Comparison of ENCODE assay signal across 19 cellular contexts in genomic region chr2:6966541-6966940, GRCh38. TPM values are rescaled to one million over a fixed set of nuclear protein-coding genes. Genes with fewer than 3 reads are reported as not detected.
DNase-seq lines count a peak whose midpoint lies in the region; ATAC-seq and TF ChIP-seq lines count a peak whose summit lies in the region.
"Had no signal": no experiment of that assay in that cellular context is flagged by ENCODE, and none has a peak within 500 bp of the region (broad histone marks: within the 10 kb centered on the region; RNA-seq: fewer than 3 reads in every experiment).

No MANE protein-coding gene starts in this region.

- no peaks in the 10 kb centered on the region for H3K27me3 ChIP-seq in DND-41 (ENCODE audit: insufficient read depth, low read length, poor library complexity)

- no peak for TF ChIP-seq CTCF in DND-41 (IDR thresholded peaks at IDR 0.05; ENCODE audit: borderline replicate concordance, extremely low read depth, low read length, poor library complexity, severe bottlenecking)
- TF ChIP-seq CTCF in osteocyte (IDR thresholded peaks at IDR 0.05), result no peak

- H3K36me3 ChIP-seq in DND-41 (ENCODE audit: insufficient read depth, low read length), result peaks cover 86% of the 10 kb centered on the region

- H3K4me2 ChIP-seq in DND-41 (ENCODE audit: insufficient read depth, low read length), result no peak overlapping the region
- H3K4me2 ChIP-seq: A549 had no signal

- intact Hi-C loops in activated T-helper 1 cell treated with anti-CD3 and anti-CD28 coated beads, Interleukin-12 subunit alpha, Interleukin-12 subunit beta, Interleukin-2, Interleukin-4 antibody, amounts not matched to agents 30 ng/mL and 10 ng/mL and 1 ng/mL, durations not matched to agents 14 hours and 24 hours and 36 hours (cut with micrococcal nuclease), result no loop called here

- H3K9me3 ChIP-seq in DND-41 (ENCODE audit: insufficient read depth, low read length, severe bottlenecking), result no peaks in the 10 kb centered on the region
- H3K9me3 ChIP-seq: A549 had no signal

- no peaks in the 10 kb centered on the region for H3K36me3 Mint-ChIP-seq in osteocyte (ENCODE audit: unreplicated experiment)
- peaks cover 21% of the 10 kb centered on the region for H3K36me3 Mint-ChIP-seq in activated T-helper 1 cell treated with anti-CD3 and anti-CD28 coated beads, Interleukin-12 subunit alpha, Interleukin-12 subunit beta, Interleukin-2, Interleukin-4 antibody, amounts not matched to agents 30 ng/mL and 10 ng/mL and 1 ng/mL, durations not matched to agents 14 hours and 24 hours and 36 hours (ENCODE audit: low read depth)

- H3K4me1 ChIP-seq in DND-41 (ENCODE audit: insufficient read depth, low read length), result peaks cover 4% of the 10 kb centered on the region; the same call in 1 of the 2 replicates
- H3K4me1 ChIP-seq: A549 had no signal

- peaks cover 11% of the 10 kb centered on the region for H3K4me1 Mint-ChIP-seq in osteocyte (ENCODE audit: unreplicated experiment)
- H3K4me1 Mint-ChIP-seq in activated T-helper 1 cell treated with anti-CD3 and anti-CD28 coated beads, Interleukin-12 subunit alpha, Interleukin-12 subunit beta, Interleukin-2, Interleukin-4 antibody, amounts not matched to agents 30 ng/mL and 10 ng/mL and 1 ng/mL, durations not matched to agents 14 hours and 24 hours and 36 hours (ENCODE audit: low read depth), result no peaks in the 10 kb centered on the region
- H3K4me1 Mint-ChIP-seq: CD14-positive monocyte had no signal

- H2AFZ ChIP-seq in DND-41 (ENCODE audit: low read depth, low read length), result no peak overlapping the region

- H4K20me1 ChIP-seq in DND-41 (ENCODE audit: insufficient read depth, low read length), result peaks cover 26% of the 10 kb centered on the region

- H3K9ac ChIP-seq in DND-41 (ENCODE audit: low read depth, low read length), result no peak overlapping the region

- no peak overlapping the region for H3K4me3 Mint-ChIP-seq in osteocyte (ENCODE audit: unreplicated experiment)
- H3K4me3 Mint-ChIP-seq in activated T-helper 1 cell treated with anti-CD3 and anti-CD28 coated beads, Interleukin-12 subunit alpha, Interleukin-12 subunit beta, Interleukin-2, Interleukin-4 antibody, amounts not matched to agents 30 ng/mL and 10 ng/mL and 1 ng/mL, durations not matched to agents 14 hours and 24 hours and 36 hours, result no peak overlapping the region
- H3K4me3 Mint-ChIP-seq: CD14-positive monocyte; CD4-positive, alpha-beta memory T cell; HFFc6 had no signal

- no peak for ATAC-seq in DND-41 (ENCODE audit: insufficient read depth, low read depth)
- ATAC-seq: A549, HCT116 had no signal

- H3K4me3 ChIP-seq in DND-41 (ENCODE audit: low read depth in 1 of 2, low read length in 2 of 2), result no peak overlapping the region
- H3K4me3 ChIP-seq: A549 had no signal

- H3K27ac Mint-ChIP-seq in osteocyte (ENCODE audit: unreplicated experiment), result no peak overlapping the region
- H3K27ac Mint-ChIP-seq in activated T-helper 1 cell treated with anti-CD3 and anti-CD28 coated beads, Interleukin-12 subunit alpha, Interleukin-12 subunit beta, Interleukin-2, Interleukin-4 antibody, amounts not matched to agents 30 ng/mL and 10 ng/mL and 1 ng/mL, durations not matched to agents 14 hours and 24 hours and 36 hours, result no peak overlapping the region
- H3K27ac Mint-ChIP-seq: CD14-positive monocyte, HFFc6 had no signal

- H3K9me3 Mint-ChIP-seq in osteocyte (ENCODE audit: unreplicated experiment), result no peaks in the 10 kb centered on the region
- no peaks in the 10 kb centered on the region for H3K9me3 Mint-ChIP-seq in activated T-helper 1 cell treated with anti-CD3 and anti-CD28 coated beads, Interleukin-12 subunit alpha, Interleukin-12 subunit beta, Interleukin-2, Interleukin-4 antibody, amounts not matched to agents 30 ng/mL and 10 ng/mL and 1 ng/mL, durations not matched to agents 14 hours and 24 hours and 36 hours
- H3K9me3 Mint-ChIP-seq: CD4-positive, alpha-beta memory T cell had no signal

- H3K79me2 ChIP-seq in DND-41 (ENCODE audit: insufficient read depth, low read length), result peaks cover 86% of the 10 kb centered on the region

- H3K27me3 Mint-ChIP-seq in osteocyte (ENCODE audit: unreplicated experiment), result no peaks in the 10 kb centered on the region
- H3K27me3 Mint-ChIP-seq in activated T-helper 1 cell treated with anti-CD3 and anti-CD28 coated beads, Interleukin-12 subunit alpha, Interleukin-12 subunit beta, Interleukin-2, Interleukin-4 antibody, amounts not matched to agents 30 ng/mL and 10 ng/mL and 1 ng/mL, durations not matched to agents 14 hours and 24 hours and 36 hours (ENCODE audit: insufficient read depth), result no peaks in the 10 kb centered on the region
- H3K27me3 Mint-ChIP-seq: CD4-positive, alpha-beta memory T cell had no signal

- H3K27ac ChIP-seq in DND-41 (ENCODE audit: low read length), result 0 out of 2 replicates have a peak overlapping the region, but pooled peaks have one; percentile 29
- H3K27ac ChIP-seq in caudate nucleus (ENCODE audit: low read depth, low read length), result peak overlapping the region; percentile 34
- H3K27ac ChIP-seq: A549, HL-60 had no signal

- DNase-seq in DND-41 (no peak), NCI-H2227 (lab: John Stamatoyannopoulos, UW; ENCODE audit: unreplicated experiment) (peak; percentile 66), caudate nucleus (lab: John Stamatoyannopoulos, UW) (no peak), osteocyte (ENCODE audit: extremely low spot score, unreplicated experiment) (peak; percentile 44), NCI-H345 treated with DMSO at 0.1 percent for 48 hours (lab: John Stamatoyannopoulos, UW; ENCODE audit: unreplicated experiment) (no peak), NCI-H526 treated with DMSO at 0.1 percent for 48 hours (lab: John Stamatoyannopoulos, UW) (no peak)
- no peak for DNase-seq in activated T-helper 1 cell treated with anti-CD3 and anti-CD28 coated beads, Interleukin-12 subunit alpha, Interleukin-12 subunit beta, Interleukin-2, Interleukin-4 antibody, amounts not matched to agents 30 ng/mL and 10 ng/mL and 1 ng/mL, durations not matched to agents 14 hours and 24 hours and 36 hours (ENCODE audit: low spot score)
- DNase-seq: AML-193; CD4-positive, alpha-beta memory T cell; DMS153; DMS79; GF-D8; GOT3; H7; HFFc6 had no signal

RNA-seq across cellular contexts. Expression of gene RNF144A, which starts 49.3 kb away (rescaled TPM):
- total RNA-seq in osteocyte, result 9.0 and 9.6 TPM in 2 replicates
- 14.4 and 16.6 TPM in 2 replicates for total RNA-seq in activated T-helper 1 cell treated with anti-CD3 and anti-CD28 coated beads, Interleukin-12 subunit alpha, Interleukin-12 subunit beta, Interleukin-2, Interleukin-4 antibody, amounts not matched to agents 30 ng/mL and 10 ng/mL and 1 ng/mL, durations not matched to agents 14 hours and 24 hours and 36 hours
- total RNA-seq: HFFc6 had no signal

Comparison
In these comparisons a context has a peak if more than half of its experiments do, and no peak if none do; other contexts are left out.
1. DNase-seq: peak in NCI-H2227 (single experiment) and osteocyte (single experiment); none in DND-41 (single experiment), caudate nucleus (0 of 61), NCI-H345 treated with DMSO at 0.1 percent for 48 hours (single experiment), NCI-H526 treated with DMSO at 0.1 percent for 48 hours (single experiment) and activated T-helper 1 cell treated with anti-CD3 and anti-CD28 coated beads, Interleukin-12 subunit alpha, Interleukin-12 subunit beta, Interleukin-2, Interleukin-4 antibody, amounts not matched to agents 30 ng/mL and 10 ng/mL and 1 ng/mL, durations not matched to agents 14 hours and 24 hours and 36 hours (single experiment).